Comparison of ENCODE assay signal across 16 cellular contexts in genomic region chr4:182923376-182923775, GRCh38. TPM values are rescaled to one million over a fixed set of nuclear protein-coding genes. Genes with fewer than 3 reads are reported as not detected.
DNase-seq lines count a peak whose midpoint lies in the region; TF ChIP-seq lines count a peak whose summit lies in the region.
"Had no signal": no experiment of that assay in that cellular context is flagged by ENCODE, and none has a peak within 500 bp of the region (broad histone marks: within the 10 kb centered on the region; RNA-seq: fewer than 3 reads in every experiment).

No MANE protein-coding gene starts in this region.

- no peaks in the 10 kb centered on the region for H3K36me3 Mint-ChIP-seq in osteocyte (ENCODE audit: unreplicated experiment)
- H3K36me3 Mint-ChIP-seq: CD8-positive, alpha-beta memory T cell had no signal

- H3K9me3 ChIP-seq in SJCRH30 (replicated peaks) (no peaks in the 10 kb centered on the region), fibroblast of lung (ENCODE audit: control insufficient read depth, insufficient read depth, low read depth, low read length) (no peaks in the 10 kb centered on the region), sigmoid colon (no peaks in the 10 kb centered on the region)
- H3K9me3 ChIP-seq: BLaER1 treated with 17β-estradiol and CSF1 and Interleukin-3, amounts not matched to agents 10 nM and 100 nM; SK-N-SH had no signal

- H3K4me3 Mint-ChIP-seq in osteocyte (ENCODE audit: unreplicated experiment), result no peak overlapping the region
- H3K4me3 Mint-ChIP-seq: CD8-positive, alpha-beta memory T cell had no signal

- H3K27me3 ChIP-seq in SJCRH30 (no peaks in the 10 kb centered on the region), fibroblast of lung (ENCODE audit: control insufficient read depth, insufficient read depth, low read length) (no peaks in the 10 kb centered on the region), sigmoid colon (no peaks in the 10 kb centered on the region)
- H3K27me3 ChIP-seq: BLaER1 treated with 17β-estradiol and CSF1 and Interleukin-3, amounts not matched to agents 10 nM and 100 nM had no signal

- no peak overlapping the region for H2AFZ ChIP-seq in fibroblast of lung (ENCODE audit: low read length)

- H3K4me3 ChIP-seq in SJCRH30, result peak overlapping the region; percentile 41; the same call in 1 of the 2 replicates
- peak overlapping the region in 2 of 4 experiments; percentile 41 for H3K4me3 ChIP-seq in fibroblast of lung (replicated peaks in 1 of 4; ENCODE audit: control extremely low read depth in 1 of 4, insufficient read depth in 1 of 4, low read depth in 3 of 4, low read length in 4 of 4)
- peak overlapping the region in 1 of 4 donors; percentile 1 for H3K4me3 ChIP-seq in sigmoid colon
- H3K4me3 ChIP-seq: BLaER1 treated with 17β-estradiol and CSF1 and Interleukin-3, amounts not matched to agents 10 nM and 100 nM had no signal

- H3K27ac Mint-ChIP-seq in osteocyte (ENCODE audit: unreplicated experiment), result no peak overlapping the region
- H3K27ac Mint-ChIP-seq: CD8-positive, alpha-beta memory T cell had no signal

- no peaks in the 10 kb centered on the region for H3K9me3 Mint-ChIP-seq in osteocyte (ENCODE audit: unreplicated experiment)
- H3K9me3 Mint-ChIP-seq: CD8-positive, alpha-beta memory T cell had no signal

- no peaks in the 10 kb centered on the region for H4K20me1 ChIP-seq in fibroblast of lung (ENCODE audit: control insufficient read depth, extremely low read depth, insufficient read depth, low read length)
- H4K20me1 ChIP-seq: BLaER1 treated with 17β-estradiol and CSF1 and Interleukin-3, amounts not matched to agents 10 nM and 100 nM had no signal

- H3K4me1 ChIP-seq in SJCRH30 (no peaks in the 10 kb centered on the region), fibroblast of lung (ENCODE audit: control insufficient read depth, extremely low read depth, insufficient read depth, low read length) (peaks cover 6% of the 10 kb centered on the region), sigmoid colon (peaks cover 0 to 24% (median 7%) of the 10 kb centered on the region in 4 donors)

- H3K36me3 ChIP-seq in SJCRH30, result no peaks in the 10 kb centered on the region
- H3K36me3 ChIP-seq in fibroblast of lung (ENCODE audit: control insufficient read depth, insufficient read depth, low read length), result no peaks in the 10 kb centered on the region
- H3K36me3 ChIP-seq in sigmoid colon, result no peaks in the 10 kb centered on the region
- H3K36me3 ChIP-seq: BLaER1 treated with 17β-estradiol and CSF1 and Interleukin-3, amounts not matched to agents 10 nM and 100 nM had no signal

- 77 to 80% methylated on average over 5 of the region's 5 CpGs for WGBS in sigmoid colon, 2 donors

- peak; percentile 17 for DNase-seq in NCI-H1092 (lab: John Stamatoyannopoulos, UW)
- DNase-seq in NCI-H1092 treated with DMSO at 0.1 percent for 48 hours (lab: John Stamatoyannopoulos, UW), result no peak
- DNase-seq in SJCRH30, result peak in 1 of 2 experiments; percentile 5
- peak; percentile 39 to 74 for DNase-seq in fibroblast of lung (ENCODE audit: low read depth in 2 of 2)
- DNase-seq in sigmoid colon, result no peak
- DNase-seq in nucleus accumbens (lab: John Stamatoyannopoulos, UW), result no peak
- no peak for DNase-seq in hepatic stellate cell (ENCODE audit: low spot score)
- DNase-seq in osteocyte (ENCODE audit: extremely low spot score, unreplicated experiment), result no peak
- DNase-seq: CD8-positive, alpha-beta memory T cell; EL; H7; Kasumi-1; NCI-H510A; NCI-H774; SK-N-SH had no signal

- peaks cover 3% of the 10 kb centered on the region for H3K27me3 Mint-ChIP-seq in osteocyte (ENCODE audit: unreplicated experiment)

- H3K79me2 ChIP-seq in fibroblast of lung (ENCODE audit: control insufficient read depth, insufficient read depth, low read length), result no peaks in the 10 kb centered on the region

- H3K27ac ChIP-seq in SJCRH30 (no peak overlapping the region), fibroblast of lung (ENCODE audit: insufficient read depth, low read length) (peak overlapping the region; percentile 26), sigmoid colon (peak overlapping the region in 3 of 4 donors; percentile 26 to 54 (median 50))
- H3K27ac ChIP-seq: BLaER1 treated with 17β-estradiol and CSF1 and Interleukin-3, amounts not matched to agents 10 nM and 100 nM had no signal

- H3K4me1 Mint-ChIP-seq in osteocyte (ENCODE audit: unreplicated experiment), result no peaks in the 10 kb centered on the region

- peak overlapping the region; percentile 67 for H3K4me2 ChIP-seq in fibroblast of lung (ENCODE audit: extremely low read depth, insufficient read depth, low read length)
- H3K4me2 ChIP-seq: BLaER1 treated with 17β-estradiol and CSF1 and Interleukin-3, amounts not matched to agents 10 nM and 100 nM; SK-N-SH had no signal

- no peak for TF ChIP-seq EP300 in sigmoid colon (IDR thresholded peaks at IDR 0.05)

- no peak for TF ChIP-seq CTCF in fibroblast of lung (conservative IDR thresholded peaks at IDR 0.05 in 1 of 2, IDR thresholded peaks at IDR 0.05 in 1 of 2; ENCODE audit: low read depth in 1 of 2, low read length in 2 of 2)
- no peak for TF ChIP-seq CTCF in sigmoid colon (IDR thresholded peaks at IDR 0.05)
- no peak for TF ChIP-seq CTCF in osteocyte (IDR thresholded peaks at IDR 0.05)

- intact Hi-C loops in sigmoid colon (cut with DNase I), result loop anchor here (10.0 kb wide), 3 partner anchors 469 to 1779 kb away; no protein-coding TSS in a partner anchor

- no peak for TF ChIP-seq POLR2A in sigmoid colon (IDR thresholded peaks at IDR 0.05)

- H3K9ac ChIP-seq in fibroblast of lung (ENCODE audit: insufficient read depth, low read length), result no peak overlapping the region
- H3K9ac ChIP-seq: BLaER1 treated with 17β-estradiol and CSF1 and Interleukin-3, amounts not matched to agents 10 nM and 100 nM; SK-N-SH had no signal

RNA-seq across cellular contexts. Expression of gene DCTD, which starts 6.2 kb away (rescaled TPM):
- 72.5 and 73.6 TPM in 2 replicates for total RNA-seq in SJCRH30 (2014; rRNA removed; shearing (Covaris generic))
- 70.4 and 88.8 TPM in 2 replicates for total RNA-seq in fibroblast of lung
- 140 and 182 TPM in 2 replicates for polyA plus RNA-seq in fibroblast of lung
- 126 and 152 TPM in 2 replicates for polyA plus RNA-seq in fibroblast of lung (2012)
- polyA minus RNA-seq in fibroblast of lung (ENCODE audit: low replicate concordance), result 58.8 and 65.1 TPM in 2 replicates
- 10 to 100 TPM; 35.2 to 48.2 (median 40.9) TPM for total RNA-seq in sigmoid colon
- 10 to 100 TPM; 33.3 to 54.9 (median 34.2) TPM for polyA plus RNA-seq in sigmoid colon
- 122 and 126 TPM in 2 replicates for total RNA-seq in osteocyte

Comparison
In these comparisons a context has a peak if more than half of its experiments do, and no peak if none do; other contexts are left out.
1. DNase-seq: peak in NCI-H1092 (single experiment) and fibroblast of lung (2 of 2); none in NCI-H1092 treated with DMSO at 0.1 percent for 48 hours (single experiment), sigmoid colon (single experiment), nucleus accumbens (0 of 56), hepatic stellate cell (single experiment) and osteocyte (single experiment).